In genomic region chr3:98733055-98733777, GRCh38 we compare ENCODE assay signal across 7 cellular contexts. TPM values are rescaled to one million over a fixed set of nuclear protein-coding genes. Genes with fewer than 3 reads are reported as not detected.
DNase-seq lines count a peak whose midpoint lies in the region; ATAC-seq and TF ChIP-seq lines count a peak whose summit lies in the region.

No MANE protein-coding gene starts in this region.

- H3K27me3 ChIP-seq in GM06990 (replicated peaks; ENCODE audit: control insufficient read depth, insufficient read depth, low read length) (no peaks in the 10 kb centered on the region; the same call in 1 of the 2 replicates), MM.1S (replicated peaks; ENCODE audit: insufficient read depth, low read length) (no peaks in the 10 kb centered on the region), body of pancreas (no peaks in the 10 kb centered on the region)

- H3K4me3 ChIP-seq in GM06990 (replicated peaks; ENCODE audit: low read depth, low read length) (peak overlapping the region; percentile 73), MM.1S (ENCODE audit: low read length) (peak overlapping the region; percentile 93), body of pancreas (peak overlapping the region; percentile 41 to 54), iPS-18c (ENCODE audit: insufficient read depth, low read depth, low read length) (peak overlapping the region; percentile 81)

- 0 to 1% methylated on average over 17 to 43 of the region's 43 CpGs for WGBS in body of pancreas, 2 donors

- ATAC-seq in GM21723 (IDR thresholded peaks at IDR 0.05; ENCODE audit: unreplicated experiment) = peak; percentile 41
- peak; percentile 50 for ATAC-seq in body of pancreas
- ATAC-seq in sciatic nerve = peak; percentile 70

- H3K9me2 ChIP-seq in MM.1S (replicated peaks; ENCODE audit: insufficient read depth, low read length) = no peaks in the 10 kb centered on the region

- H3K27ac ChIP-seq in MM.1S (ENCODE audit: low read length) = peak overlapping the region; percentile 91
- H3K27ac ChIP-seq in body of pancreas = peak overlapping the region; percentile 58 to 80 (median 67)

- H3K79me2 ChIP-seq in MM.1S (ENCODE audit: low read length) = peaks cover 87% of the 10 kb centered on the region

- H3F3A ChIP-seq in MM.1S (ENCODE audit: insufficient read depth, low read length) = peaks cover 39% of the 10 kb centered on the region

- H3K9me3 ChIP-seq in MM.1S (replicated peaks; ENCODE audit: insufficient read depth, low read length) (no peaks in the 10 kb centered on the region), body of pancreas (no peaks in the 10 kb centered on the region), iPS-18c (ENCODE audit: control insufficient read depth, insufficient read depth, low read length) (no peaks in the 10 kb centered on the region)

- peak; percentile 67 for DNase-seq in GM06990 (ENCODE audit: extremely low read depth, insufficient read length)
- DNase-seq in MM.1S = peak; percentile 21
- peak; percentile 16 to 41 (median 19) for DNase-seq in body of pancreas
- DNase-seq in sciatic nerve (ENCODE audit: low spot score) = peak; percentile 65
- DNase-seq in cortex of kidney (lab: John Stamatoyannopoulos, UW) = no peak

- H2AFZ ChIP-seq in MM.1S (ENCODE audit: low read length) = 0 out of 2 replicates have a peak overlapping the region, but pooled peaks have one; percentile 75

- H3K36me3 ChIP-seq in GM06990 (ENCODE audit: control insufficient read depth, insufficient read depth, low read length) (no peaks in the 10 kb centered on the region), MM.1S (replicated peaks; ENCODE audit: insufficient read depth, low read length) (no peaks in the 10 kb centered on the region; the same call in 1 of the 2 replicates), body of pancreas (replicated peaks in 1 of 2; ENCODE audit: insufficient read depth in 1 of 2, low read depth in 2 of 2) (no peaks in the 10 kb centered on the region)

- peak overlapping the region; percentile 91 for H3K4me2 ChIP-seq in MM.1S (ENCODE audit: low read depth, low read length)

- no peak for TF ChIP-seq CTCF in GM06990 (IDR thresholded peaks at IDR 0.05; ENCODE audit: insufficient read depth, low read length, poor library complexity, severe bottlenecking)
- TF ChIP-seq CTCF in MM.1S (IDR thresholded peaks at IDR 0.05; ENCODE audit: low read length) = no peak
- no peak for TF ChIP-seq CTCF in body of pancreas (IDR thresholded peaks at IDR 0.05)

- no peaks in the 10 kb centered on the region for H4K20me1 ChIP-seq in MM.1S (ENCODE audit: insufficient read depth, low read length)

- peaks cover 50% of the 10 kb centered on the region for H3K4me1 ChIP-seq in MM.1S (ENCODE audit: low read length)
- peaks cover 14% of the 10 kb centered on the region for H3K4me1 ChIP-seq in body of pancreas

- TF ChIP-seq POLR2A in body of pancreas (IDR thresholded peaks at IDR 0.05) = no peak

- intact Hi-C loops in body of pancreas (cut with DNase I) (no loop called here), sciatic nerve (cut with DNase I) (no loop called here)

- peak overlapping the region; percentile 97 for H3K9ac ChIP-seq in MM.1S (ENCODE audit: low read length)

RNA-seq across cellular contexts. Expression of gene ST3GAL6, which starts 29.9 kb away (rescaled TPM):
- total RNA-seq in body of pancreas (10 to 100 TPM in 1 of 2 donors, 1 to 10 TPM in 1; 8.0 to 35.3 TPM), sciatic nerve (25.1 TPM)
